In genomic region chr4:143559757-143560147, GRCh38 we compare ENCODE assay signal across 8 cellular contexts. TPM values are rescaled to one million over a fixed set of nuclear protein-coding genes. Genes with fewer than 3 reads are reported as not detected.
DNase-seq lines count a peak whose midpoint lies in the region; ATAC-seq and TF ChIP-seq lines count a peak whose summit lies in the region.

No MANE protein-coding gene starts in this region.

- intact Hi-C loops in Right ventricle myocardium superior (cut with DNase I), result no loop called here
- intact Hi-C loops in Right ventricle myocardium inferior (cut with DNase I), result no loop called here

- DNase-seq in Right ventricle myocardium superior (no peak), Right ventricle myocardium inferior (ENCODE audit: missing footprints) (no peak), RWPE1 (ENCODE audit: low spot score) (no peak), dermis blood vessel endothelial cell (peak; percentile 20), hippocampal formation (lab: John Stamatoyannopoulos, UW) (no peak)
- no peak for DNase-seq in natural killer cell treated with Interleukin-12 subunit alpha and Interleukin-12 subunit beta and Interleukin-15 and Interleukin-18, amount 100 ng/mL, for 72 hours (ENCODE audit: low spot score)

- ATAC-seq in Right ventricle myocardium superior (ENCODE audit: poor library complexity) (peak; percentile 10), Right ventricle myocardium inferior (no peak), GM21825 (IDR thresholded peaks at IDR 0.05; ENCODE audit: unreplicated experiment) (no peak), GM21786 (IDR thresholded peaks at IDR 0.05; ENCODE audit: unreplicated experiment) (no peak)
- no peak for ATAC-seq in natural killer cell treated with Interleukin-12 subunit alpha and Interleukin-12 subunit beta and Interleukin-15 and Interleukin-18, amount 100 ng/mL, for 72 hours

- peaks cover 13 to 17% of the 10 kb centered on the region in 2 donors for H3K4me1 Mint-ChIP-seq in natural killer cell treated with Interleukin-12 subunit alpha and Interleukin-12 subunit beta and Interleukin-15 and Interleukin-18, amount 100 ng/mL, for 72 hours (ENCODE audit: low read depth in 2 of 2)

- CTCF ChIA-PET in RWPE1 (lab: Yijun Ruan, JAX), result interaction anchor here (0.7 kb wide), 1 partner anchor 289 kb away, joined by 5 read pairs; no protein-coding TSS in a partner anchor

- no peaks in the 10 kb centered on the region for H3K9me3 Mint-ChIP-seq in natural killer cell treated with Interleukin-12 subunit alpha and Interleukin-12 subunit beta and Interleukin-15 and Interleukin-18, amount 100 ng/mL, for 72 hours

- H3K36me3 Mint-ChIP-seq in natural killer cell treated with Interleukin-12 subunit alpha and Interleukin-12 subunit beta and Interleukin-15 and Interleukin-18, amount 100 ng/mL, for 72 hours, result no peaks in the 10 kb centered on the region

- H3K27me3 Mint-ChIP-seq in natural killer cell treated with Interleukin-12 subunit alpha and Interleukin-12 subunit beta and Interleukin-15 and Interleukin-18, amount 100 ng/mL, for 72 hours, result no peaks in the 10 kb centered on the region

- peak overlapping the region; percentile 92 to 98 for H3K27ac Mint-ChIP-seq in natural killer cell treated with Interleukin-12 subunit alpha and Interleukin-12 subunit beta and Interleukin-15 and Interleukin-18, amount 100 ng/mL, for 72 hours

- H3K27ac ChIP-seq in RWPE1, result peak overlapping the region; percentile 68

- H3K4me3 Mint-ChIP-seq in natural killer cell treated with Interleukin-12 subunit alpha and Interleukin-12 subunit beta and Interleukin-15 and Interleukin-18, amount 100 ng/mL, for 72 hours, result peak overlapping the region; percentile 96

- POLR2A ChIA-PET in RWPE1 (lab: Yijun Ruan, JAX; ENCODE audit: low non-redundant PET), result no interaction called here

- no peak for TF ChIP-seq CTCF in RWPE1 (conservative IDR thresholded peaks at IDR 0.05; ENCODE audit: low read depth)

RNA-seq across cellular contexts. Expression of gene SMARCA5, which starts 46.2 kb away (rescaled TPM):
- 27.9 TPM for total RNA-seq in Right ventricle myocardium superior
- total RNA-seq in Right ventricle myocardium inferior, result 26.7 TPM
- 75.2 and 113 TPM in 2 replicates for total RNA-seq in dermis blood vessel endothelial cell
- 10 to 100 TPM; 42.6 to 44.7 TPM for total RNA-seq in natural killer cell treated with Interleukin-12 subunit alpha and Interleukin-12 subunit beta and Interleukin-15 and Interleukin-18, amount 100 ng/mL, for 72 hours
